In the genomic region with DNA sequence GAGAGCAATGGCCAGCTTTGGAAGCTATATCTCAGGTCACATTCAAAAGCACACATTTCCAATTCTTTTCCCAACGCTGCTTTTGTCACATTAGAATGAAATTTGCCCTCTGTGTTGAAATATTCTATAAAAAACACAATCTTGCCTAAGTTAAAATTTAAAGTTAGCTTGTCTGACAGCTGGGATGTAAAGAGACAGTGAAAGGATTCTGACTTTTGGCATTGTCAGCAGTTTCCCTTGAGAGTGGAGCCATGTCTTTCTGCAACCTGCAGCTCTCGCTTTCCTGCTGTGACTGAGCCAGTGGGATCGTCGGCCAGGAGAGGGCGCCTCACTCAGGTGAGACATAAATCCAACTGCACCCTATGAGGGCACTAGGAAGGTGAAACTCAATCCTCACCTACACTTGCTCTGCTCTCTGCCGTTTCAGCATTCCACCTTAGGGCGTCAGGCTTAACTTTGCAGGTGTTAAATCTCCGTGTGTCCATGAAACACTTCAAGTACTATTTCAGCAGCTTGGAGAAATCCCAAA, we compare ENCODE assay signal across 8 cellular contexts.
DNase-seq lines count a peak whose midpoint lies in the region; ATAC-seq and TF ChIP-seq lines count a peak whose summit lies in the region.
"Not testable (repeated sequence)": the region's sequence is repeated elsewhere in the genome, so short reads cannot be mapped to it uniquely, and the experiment has no call there.

No MANE protein-coding gene starts in this region.

- not testable (repeated sequence) for H3K27me3 ChIP-seq in GM23338 (ENCODE audit: insufficient read depth); lung (ENCODE audit: control insufficient read depth, insufficient read depth)

- not testable (repeated sequence) for H3K79me2 ChIP-seq in GM23338 (replicated peaks; ENCODE audit: insufficient read depth)

- not testable (repeated sequence) for H3K36me3 Mint-ChIP-seq in GM23338 (ENCODE audit: low read depth); T-cell; MCF 10A (ENCODE audit: insufficient read depth, unreplicated experiment)

- CTCF ChIA-PET in T-cell (lab: Charles Lee): interaction anchor here in 1 of 2 donors (0.9 kb wide), 1 partner anchor 943 kb away, joined by 3 read pairs; no protein-coding TSS in a partner anchor
- CTCF ChIA-PET in MCF 10A (lab: Yijun Ruan, JAX): not testable (repeated sequence)

- H3K27ac ChIP-seq in GM23338 (ENCODE audit: low read depth); lung (ENCODE audit: low read depth in 1 of 2, low read length in 1 of 2): not testable (repeated sequence)

- not testable (repeated sequence) for H3K4me3 Mint-ChIP-seq in GM23338; T-cell; MCF 10A (ENCODE audit: unreplicated experiment)

- not testable (repeated sequence) for H3F3A ChIP-seq in GM23338 (replicated peaks; ENCODE audit: low read depth)

- H3K4me1 Mint-ChIP-seq in GM23338; T-cell; MCF 10A (ENCODE audit: insufficient read depth, unreplicated experiment): not testable (repeated sequence)

- H3K9me2 ChIP-seq in GM23338 (ENCODE audit: insufficient read depth): not testable (repeated sequence)

- POLR2A ChIA-PET in T-cell (lab: Charles Lee); MCF 10A (lab: Yijun Ruan, JAX): not testable (repeated sequence)

- in situ Hi-C loops in ACHN (cut with HindIII; ENCODE audit: low pct_ligation_motif_present, low pct_unique_long_range_greater_than_20kb, low sequenced_read_pairs): not testable (repeated sequence)

- not testable (repeated sequence) for BruUV-seq in MCF 10A (replicated peaks; lab: Mats Ljungman, UMichigan)

- H3K4me2 ChIP-seq in GM23338: not testable (repeated sequence)

- H3K36me3 ChIP-seq in GM23338 (ENCODE audit: insufficient read depth); lung (ENCODE audit: control insufficient read depth in 2 of 2, insufficient read depth in 2 of 2, low read length in 2 of 2): not testable (repeated sequence)

- intact Hi-C loops in MCF 10A (cut with micrococcal nuclease): not testable (repeated sequence)

- peak; percentile 3 for DNase-seq in ACHN
- peak; percentile 1 for DNase-seq in GM23338 (ENCODE audit: low spot score)
- peak; percentile 59 for DNase-seq in NCI-H748 (lab: John Stamatoyannopoulos, UW; ENCODE audit: unreplicated experiment)
- DNase-seq in T-cell: peak in 24 of 34 experiments; percentile 1 to 35 (median 10)
- DNase-seq in activated T-cell treated with anti-CD3 and anti-CD28 coated beads for 1 hour (ENCODE audit: low read depth): peak; percentile 5
- DNase-seq in MCF 10A (ENCODE audit: unreplicated experiment): peak; percentile 36
- peak; percentile 41 for DNase-seq in lung (ENCODE audit: low spot score)
- DNase-seq in stimulated activated CD4-positive, alpha-beta T cell treated with anti-CD3 and anti-CD28 coated beads, TNF-alpha, amount 100 ng/mL, for 48 hours (ENCODE audit: low read depth in 3 of 3): peak; percentile 11 to 13 (median 13)

- not testable (repeated sequence) for H3K27me3 Mint-ChIP-seq in GM23338 (ENCODE audit: insufficient read depth, low read depth, poor library complexity); T-cell; MCF 10A (ENCODE audit: insufficient read depth, unreplicated experiment)

- not testable (repeated sequence) for TF ChIP-seq CTCF in GM23338 (conservative IDR thresholded peaks at IDR 0.05; ENCODE audit: low read depth in 2 of 2); lung (IDR thresholded peaks at IDR 0.05; ENCODE audit: control extremely low read depth, extremely low read depth)
- TF ChIP-seq CTCF in MCF 10A (IDR thresholded peaks at IDR 0.05; ENCODE audit: unreplicated experiment): peak; percentile 46

- not testable (repeated sequence) for H3K4me3 ChIP-seq in GM23338, lung

- peaks cover 69% of the 10 kb centered on the region for H3K9me3 Mint-ChIP-seq in GM23338
- H3K9me3 Mint-ChIP-seq in T-cell; MCF 10A (ENCODE audit: unreplicated experiment): not testable (repeated sequence)

- H3K4me1 ChIP-seq in GM23338 (ENCODE audit: insufficient read depth); lung (ENCODE audit: control insufficient read depth in 2 of 2, insufficient read depth in 2 of 2, low read length in 2 of 2): not testable (repeated sequence)

- not testable (repeated sequence) for H4K20me1 ChIP-seq in GM23338 (replicated peaks; ENCODE audit: insufficient read depth)

- H2AFZ ChIP-seq in GM23338: not testable (repeated sequence)

- not testable (repeated sequence) for ATAC-seq in GM23338; T-cell (replicated peaks in 1 of 4); lung (ENCODE audit: insufficient read depth, low FRiP score)

- H3K27ac Mint-ChIP-seq in GM23338; T-cell; MCF 10A (ENCODE audit: low read depth, unreplicated experiment): not testable (repeated sequence)

- 27 to 42% methylated on average over 7 to 8 of the region's 8 CpGs for WGBS in lung, 2 donors

- not testable (repeated sequence) for H3K9me3 ChIP-seq in lung (ENCODE audit: control insufficient read depth in 2 of 2, insufficient read depth in 1 of 2, low read length in 1 of 2)

Comparison
In these comparisons a context has a peak if more than half of its experiments do, and no peak if none do; other contexts are left out.
1. DNase-seq: peak in every context shown above with its lines; median percentile 59 in NCI-H748; 41 in lung; 36 in MCF 10A; 13 in stimulated activated CD4-positive, alpha-beta T cell treated with anti-CD3 and anti-CD28 coated beads, TNF-alpha, amount 100 ng/mL, for 48 hours; 10 in T-cell; 5 in activated T-cell treated with anti-CD3 and anti-CD28 coated beads for 1 hour; 3 in ACHN; 1 in GM23338.